In genomic region chr6:168035098-168035660, GRCh38 we compare ENCODE assay signal across 9 cellular contexts. TPM values are rescaled to one million over a fixed set of nuclear protein-coding genes. Genes with fewer than 3 reads are reported as not detected.
DNase-seq lines count a peak whose midpoint lies in the region; ATAC-seq lines count a peak whose summit lies in the region.
"Had no signal": no experiment of that assay in that cellular context is flagged by ENCODE, and none has a peak within 500 bp of the region (broad histone marks: within the 10 kb centered on the region; RNA-seq: fewer than 3 reads in every experiment).

No MANE protein-coding gene starts in this region.

- DNase-seq in CD8-positive, alpha-beta memory T cell, result no peak
- DNase-seq in LHCN-M2 (ENCODE audit: low read depth) (peak; percentile 38), kidney tubule cell (ENCODE audit: low spot score) (peak; percentile 73), NCI-H345 (lab: John Stamatoyannopoulos, UW) (no peak)
- no peak for DNase-seq in central memory CD8-positive, alpha-beta T cell (ENCODE audit: low spot score in 2 of 2)
- DNase-seq in stimulated activated effector memory CD8-positive, alpha-beta T cell treated with anti-CD3 and anti-CD28 coated beads, Interleukin-12 subunit alpha, Interleukin-12 subunit beta, amount 100 ng/mL, for 72 hours (ENCODE audit: low spot score in 2 of 2), result no peak
- no peak for DNase-seq in stimulated activated CD4-positive, alpha-beta T cell treated with anti-CD3 and anti-CD28 coated beads, Interleukin-4, amount 100 ng/mL, for 24 hours

- no peaks in the 10 kb centered on the region for H3K36me3 ChIP-seq in CD8-positive, alpha-beta memory T cell (ENCODE audit: insufficient read depth, low read length)

- peaks cover 22 to 33% of the 10 kb centered on the region in 2 donors for H3K27me3 Mint-ChIP-seq in CD8-positive, alpha-beta memory T cell
- H3K27me3 Mint-ChIP-seq in central memory CD8-positive, alpha-beta T cell, result peaks cover 46% of the 10 kb centered on the region

- peak; percentile 10 for ATAC-seq in central memory CD8-positive, alpha-beta T cell (replicated peaks; ENCODE audit: extremely low read depth, poor library complexity, severe bottlenecking)
- ATAC-seq in stimulated activated effector memory CD8-positive, alpha-beta T cell treated with anti-CD3 and anti-CD28 coated beads, Interleukin-12 subunit alpha, Interleukin-12 subunit beta, amount 100 ng/mL, for 72 hours, result peak; percentile 9
- no peak for ATAC-seq in GM21529 (IDR thresholded peaks at IDR 0.05; ENCODE audit: unreplicated experiment)

- peak overlapping the region in 4 of 7 donors; percentile 44 to 60 (median 52) for H3K4me3 Mint-ChIP-seq in CD8-positive, alpha-beta memory T cell
- peak overlapping the region; percentile 66 for H3K4me3 Mint-ChIP-seq in central memory CD8-positive, alpha-beta T cell
- peak overlapping the region; percentile 71 for H3K4me3 Mint-ChIP-seq in stimulated activated effector memory CD8-positive, alpha-beta T cell treated with anti-CD3 and anti-CD28 coated beads, Interleukin-12 subunit alpha, Interleukin-12 subunit beta, amount 100 ng/mL, for 72 hours

- H3K9me3 Mint-ChIP-seq in CD8-positive, alpha-beta memory T cell, result peaks cover 8 to 23% (median 20%) of the 10 kb centered on the region in 5 donors
- H3K9me3 Mint-ChIP-seq in central memory CD8-positive, alpha-beta T cell, result peaks cover 5% of the 10 kb centered on the region
- H3K9me3 Mint-ChIP-seq in stimulated activated effector memory CD8-positive, alpha-beta T cell treated with anti-CD3 and anti-CD28 coated beads, Interleukin-12 subunit alpha, Interleukin-12 subunit beta, amount 100 ng/mL, for 72 hours, result no peaks in the 10 kb centered on the region

- CTCF ChIA-PET in CD8-positive, alpha-beta memory T cell (lab: Charles Lee), result no interaction called here

- no peak overlapping the region for H3K27ac Mint-ChIP-seq in CD8-positive, alpha-beta memory T cell
- no peak overlapping the region for H3K27ac Mint-ChIP-seq in central memory CD8-positive, alpha-beta T cell (ENCODE audit: low read depth)
- H3K27ac Mint-ChIP-seq in stimulated activated effector memory CD8-positive, alpha-beta T cell treated with anti-CD3 and anti-CD28 coated beads, Interleukin-12 subunit alpha, Interleukin-12 subunit beta, amount 100 ng/mL, for 72 hours, result peak overlapping the region; percentile 51

- no peak overlapping the region for H3K27ac ChIP-seq in CD8-positive, alpha-beta memory T cell (ENCODE audit: low read depth, low read length)

- H3K4me1 Mint-ChIP-seq in CD8-positive, alpha-beta memory T cell, result peaks cover 1 to 7% (median 6%) of the 10 kb centered on the region in 3 donors
- peaks cover 8% of the 10 kb centered on the region for H3K4me1 Mint-ChIP-seq in central memory CD8-positive, alpha-beta T cell
- peaks cover 19% of the 10 kb centered on the region for H3K4me1 Mint-ChIP-seq in stimulated activated effector memory CD8-positive, alpha-beta T cell treated with anti-CD3 and anti-CD28 coated beads, Interleukin-12 subunit alpha, Interleukin-12 subunit beta, amount 100 ng/mL, for 72 hours

- POLR2A ChIA-PET in CD8-positive, alpha-beta memory T cell (lab: Charles Lee), result no interaction called here

- H3K36me3 Mint-ChIP-seq in CD8-positive, alpha-beta memory T cell, result peaks cover 0 to 1% (median 0%) of the 10 kb centered on the region in 3 donors
- H3K36me3 Mint-ChIP-seq in central memory CD8-positive, alpha-beta T cell (ENCODE audit: insufficient read depth), result no peaks in the 10 kb centered on the region
- no peaks in the 10 kb centered on the region for H3K36me3 Mint-ChIP-seq in stimulated activated effector memory CD8-positive, alpha-beta T cell treated with anti-CD3 and anti-CD28 coated beads, Interleukin-12 subunit alpha, Interleukin-12 subunit beta, amount 100 ng/mL, for 72 hours

- no peaks in the 10 kb centered on the region for H3K4me1 ChIP-seq in CD8-positive, alpha-beta memory T cell (ENCODE audit: insufficient read depth, low read length)

- peaks cover 6% of the 10 kb centered on the region for H3K9me3 ChIP-seq in CD8-positive, alpha-beta memory T cell (ENCODE audit: low read length)

- H3K27me3 ChIP-seq in CD8-positive, alpha-beta memory T cell (ENCODE audit: insufficient read depth, low read length, poor library complexity, severe bottlenecking), result no peaks in the 10 kb centered on the region

- H3K4me3 ChIP-seq in CD8-positive, alpha-beta memory T cell (ENCODE audit: low read length), result no peak overlapping the region

RNA-seq across cellular contexts. Expression of gene KIF25, which starts 37.7 kb away (rescaled TPM):
- not detected for total RNA-seq in CD8-positive, alpha-beta memory T cell
- polyA plus RNA-seq in CD8-positive, alpha-beta memory T cell, result not detected
- not detected in 2 replicates for total RNA-seq in LHCN-M2 (2014; rRNA removed)
- 0.11 TPM for polyA plus RNA-seq in LHCN-M2 (2012)
- polyA plus RNA-seq: neural cell had no signal

RNA-seq across cellular contexts. Expression of gene FRMD1, which starts 43.8 kb away (rescaled TPM):
- not detected for total RNA-seq in CD8-positive, alpha-beta memory T cell
- not detected for polyA plus RNA-seq in CD8-positive, alpha-beta memory T cell
- not detected in 2 replicates for total RNA-seq in LHCN-M2 (2014; rRNA removed)
- not detected for polyA plus RNA-seq in LHCN-M2 (2012)
- polyA plus RNA-seq: neural cell had no signal

Comparison
In these comparisons a context has a peak if more than half of its experiments do, and no peak if none do; other contexts are left out.
1. DNase-seq: peak in LHCN-M2 (single experiment) and kidney tubule cell (single experiment); none in CD8-positive, alpha-beta memory T cell (0 of 5), central memory CD8-positive, alpha-beta T cell (0 of 2), stimulated activated effector memory CD8-positive, alpha-beta T cell treated with anti-CD3 and anti-CD28 coated beads, Interleukin-12 subunit alpha, Interleukin-12 subunit beta, amount 100 ng/mL, for 72 hours (0 of 2), stimulated activated CD4-positive, alpha-beta T cell treated with anti-CD3 and anti-CD28 coated beads, Interleukin-4, amount 100 ng/mL, for 24 hours (single experiment) and NCI-H345 (single experiment).
2. Peak in every context shown above with its lines, with median percentiles within 50 percentile points of each other: H3K4me3 Mint-ChIP-seq.